ENCODE assay signal across 10 cellular contexts in the genomic region with DNA sequence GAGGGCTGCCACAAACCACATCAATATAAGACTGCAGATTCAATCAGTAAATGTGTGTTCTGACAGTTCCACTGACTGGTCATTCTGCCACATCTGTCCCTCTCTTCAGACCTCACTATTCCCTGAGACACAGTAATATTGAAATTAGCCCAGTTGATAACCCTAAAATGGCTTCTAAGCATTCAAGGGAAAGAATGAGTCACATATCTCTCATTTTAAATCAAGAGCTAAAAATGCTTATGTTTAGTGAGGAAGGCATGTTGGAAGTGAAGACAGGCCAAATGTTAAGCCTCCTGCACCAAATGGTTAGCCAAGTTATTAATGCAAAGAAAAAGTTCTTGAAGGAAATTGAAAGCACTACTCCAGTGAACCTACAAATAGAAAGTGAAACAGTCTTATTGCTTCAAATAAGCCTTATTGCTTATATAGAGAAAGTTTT. TPM values are rescaled to one million over a fixed set of nuclear protein-coding genes. Genes with fewer than 3 reads are reported as not detected.
DNase-seq lines count a peak whose midpoint lies in the region; ATAC-seq, FAIRE-seq and TF ChIP-seq lines count a peak whose summit lies in the region.
"Had no signal": no experiment of that assay in that cellular context is flagged by ENCODE, and none has a peak within 500 bp of the region (broad histone marks: within the 10 kb centered on the region; RNA-seq: fewer than 3 reads in every experiment).

No MANE protein-coding gene starts in this region.

- intact Hi-C loops in lower leg skin (cut with DNase I; ENCODE audit: low total_unique reads): no loop called here

- ATAC-seq in GM21447 (IDR thresholded peaks at IDR 0.05; ENCODE audit: unreplicated experiment) (peak; percentile 82), HG03520 (IDR thresholded peaks at IDR 0.05; ENCODE audit: unreplicated experiment) (peak; percentile 90)
- ATAC-seq: HCT116 had no signal

- no peak for DNase-seq in GM18507 (ENCODE audit: extremely low spot score, insufficient read length, low read depth)
- peak; percentile 50 for DNase-seq in fibroblast of the aortic adventitia (ENCODE audit: low read depth)
- no peak for DNase-seq in D341Med (ENCODE audit: low spot score)
- DNase-seq in lower leg skin (ENCODE audit: low spot score in 2 of 2): no peak
- DNase-seq in NCI-H1694 (lab: John Stamatoyannopoulos, UW): no peak
- no peak for DNase-seq in NCI-H1417 treated with DMSO at 0.1 percent for 48 hours (lab: John Stamatoyannopoulos, UW)
- DNase-seq: transverse colon had no signal

- H3K4me3 ChIP-seq in fibroblast of the aortic adventitia (ENCODE audit: low read depth, low read length) (no peak overlapping the region), lower leg skin (ENCODE audit: low read depth, poor library complexity, severe bottlenecking) (no peak overlapping the region)
- H3K4me3 ChIP-seq: transverse colon had no signal

- TF ChIP-seq POLR2A in lower leg skin (IDR thresholded peaks at IDR 0.05): no peak

- peak; percentile 42 for FAIRE-seq in GM18507 (lab: Jason Lieb, UNC)

- TF ChIP-seq CTCF in fibroblast of the aortic adventitia (IDR thresholded peaks at IDR 0.05; ENCODE audit: insufficient read depth, low read length) (no peak), lower leg skin (IDR thresholded peaks at IDR 0.05) (no peak)

RNA-seq across cellular contexts. Expression of gene KIF21A, which starts 24.5 kb away (rescaled TPM):
- 10.8 and 10.9 TPM in 2 replicates for total RNA-seq in fibroblast of the aortic adventitia (ENCODE audit: low replicate concordance)
- total RNA-seq in lower leg skin: 10 to 100 TPM; 32.2 to 52.6 (median 44.0) TPM
